Comparison of ENCODE assay signal across 3 cellular contexts in the genomic region with DNA sequence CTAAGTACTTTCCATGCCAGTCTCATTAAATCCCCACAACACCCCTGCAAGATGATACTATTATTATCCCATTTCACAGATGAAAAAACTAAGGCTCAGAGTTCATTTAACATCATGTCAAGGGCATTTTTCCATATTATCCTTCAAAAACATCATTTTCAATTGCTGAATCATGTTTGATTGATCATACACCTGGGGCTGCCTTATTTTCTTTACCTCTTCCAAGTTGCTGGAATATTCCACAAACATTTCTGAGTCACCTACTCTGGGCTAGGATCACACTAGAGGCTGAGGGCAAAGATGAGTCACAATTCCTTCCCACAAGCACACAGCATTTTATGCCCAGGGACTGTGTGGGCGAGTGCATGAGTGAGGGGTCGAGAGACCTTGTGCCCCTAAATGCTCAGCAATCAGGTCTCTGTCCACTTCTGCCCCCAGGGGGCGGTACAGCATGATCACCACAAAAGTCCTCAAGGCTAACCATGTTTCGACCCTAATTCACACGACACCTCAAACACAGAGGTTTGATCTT.
TF ChIP-seq lines count a peak whose summit lies in the region.

No MANE protein-coding gene starts in this region.

TF ChIP-seq in GM12891, 5 proteins besides CTCF, POLR2A, EP300 and RAD21:
- TF ChIP-seq PAX5 (IDR thresholded peaks at IDR 0.05; ENCODE audit: insufficient read depth, low read length, severe bottlenecking) (no peak), POLR2AphosphoS5 (IDR thresholded peaks at IDR 0.05; ENCODE audit: low read depth, low read length) (no peak), POU2F2 (IDR thresholded peaks at IDR 0.05; ENCODE audit: low read depth, low read length) (no peak), TAF1 (IDR thresholded peaks at IDR 0.05; ENCODE audit: low read depth, low read length) (no peak), SPI1 (IDR thresholded peaks at IDR 0.05; ENCODE audit: low read depth, low read length) (no peak)
TF ChIP-seq in GM12891: peak in this region for 0.

TF ChIP-seq in SK-N-SH, 30 proteins besides CTCF, POLR2A, EP300 and RAD21:
- TF ChIP-seq, protein P1, sequence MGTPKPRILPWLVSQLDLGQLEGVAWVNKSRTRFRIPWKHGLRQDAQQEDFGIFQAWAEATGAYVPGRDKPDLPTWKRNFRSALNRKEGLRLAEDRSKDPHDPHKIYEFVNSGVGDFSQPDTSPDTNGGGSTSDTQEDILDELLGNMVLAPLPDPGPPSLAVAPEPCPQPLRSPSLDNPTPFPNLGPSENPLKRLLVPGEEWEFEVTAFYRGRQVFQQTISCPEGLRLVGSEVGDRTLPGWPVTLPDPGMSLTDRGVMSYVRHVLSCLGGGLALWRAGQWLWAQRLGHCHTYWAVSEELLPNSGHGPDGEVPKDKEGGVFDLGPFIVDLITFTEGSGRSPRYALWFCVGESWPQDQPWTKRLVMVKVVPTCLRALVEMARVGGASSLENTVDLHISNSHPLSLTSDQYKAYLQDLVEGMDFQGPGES (IDR thresholded peaks at IDR 0.05; ENCODE audit: low read depth, low read length), result no peak
- TF ChIP-seq FOSL2 (IDR thresholded peaks at IDR 0.05; ENCODE audit: borderline replicate concordance, low read depth), result peak; percentile 85
- peak; percentile 61 for TF ChIP-seq TCF12 (IDR thresholded peaks at IDR 0.05)
- TF ChIP-seq, protein P2, sequence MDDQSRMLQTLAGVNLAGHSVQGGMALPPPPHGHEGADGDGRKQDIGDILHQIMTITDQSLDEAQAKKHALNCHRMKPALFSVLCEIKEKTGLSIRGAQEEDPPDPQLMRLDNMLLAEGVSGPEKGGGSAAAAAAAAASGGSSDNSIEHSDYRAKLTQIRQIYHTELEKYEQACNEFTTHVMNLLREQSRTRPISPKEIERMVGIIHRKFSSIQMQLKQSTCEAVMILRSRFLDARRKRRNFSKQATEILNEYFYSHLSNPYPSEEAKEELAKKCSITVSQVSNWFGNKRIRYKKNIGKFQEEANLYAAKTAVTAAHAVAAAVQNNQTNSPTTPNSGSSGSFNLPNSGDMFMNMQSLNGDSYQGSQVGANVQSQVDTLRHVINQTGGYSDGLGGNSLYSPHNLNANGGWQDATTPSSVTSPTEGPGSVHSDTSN (IDR thresholded peaks at IDR 0.05), result peak; percentile 75
- peak; percentile 72; the same call in 1 of the 2 replicates for TF ChIP-seq JUND (IDR thresholded peaks at IDR 0.05)
TF ChIP-seq in SK-N-SH: peak in this region for 4.

TF ChIP-seq in GM12878, 131 proteins besides CTCF, POLR2A, EP300 and RAD21:
- TF ChIP-seq BCL11A (IDR thresholded peaks at IDR 0.05; ENCODE audit: low read depth, low read length), result 0 out of 2 replicates have a peak, but pooled peaks have one; percentile 8
- TF ChIP-seq ZZZ3 (IDR thresholded peaks at IDR 0.05; ENCODE audit: control insufficient read depth, insufficient read length, low read depth), result no peak
- peak; percentile 36; the same call in 1 of the 2 replicates for TF ChIP-seq RUNX3 (IDR thresholded peaks at IDR 0.05; ENCODE audit: low read length)
